Comparison of ENCODE assay signal across 10 cellular contexts in the genomic region with DNA sequence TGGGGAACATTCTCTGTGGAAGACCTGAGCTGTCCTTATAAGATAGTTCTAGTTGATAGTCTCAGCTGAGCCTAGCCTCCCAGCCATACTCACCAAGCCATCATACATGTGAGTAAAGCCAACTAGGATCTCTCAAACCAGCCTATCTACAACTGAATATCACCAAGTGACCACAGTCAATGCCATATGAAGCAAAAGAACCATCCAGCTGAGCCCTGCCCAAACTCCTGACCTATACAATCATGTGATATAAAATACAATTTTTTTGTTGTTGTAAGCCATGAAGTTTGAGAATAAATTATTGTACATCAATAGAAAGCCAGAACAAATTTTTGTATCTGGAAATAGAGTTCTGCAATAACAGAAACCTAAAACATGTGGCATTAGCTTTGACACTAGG.
"Had no signal": no experiment of that assay in that cellular context is flagged by ENCODE, and none has a peak within 500 bp of the region (broad histone marks: within the 10 kb centered on the region; RNA-seq: fewer than 3 reads in every experiment).

No MANE protein-coding gene starts in this region.

- H3K9me3 ChIP-seq: HAP-1 had no signal

- DNase-seq: GM23248, GOT3, H7, H9, HCEC 1CT, HFFc6 had no signal

- FAIRE-seq: H1, H54 had no signal

- H3K9ac ChIP-seq: GM23248 had no signal

- H3K4me3 Mint-ChIP-seq: H9, HFFc6 had no signal

- H3K27ac Mint-ChIP-seq: H9, HFFc6 had no signal

- H3K4me1 ChIP-seq: HAP-1 had no signal

- H3K27ac ChIP-seq: GM23248 had no signal

- H3K4me3 ChIP-seq: GM23248, HAP-1 had no signal

- H2AFZ ChIP-seq: GM23248 had no signal

- H3K36me3 ChIP-seq: HAP-1 had no signal

- ATAC-seq: HCT116 had no signal
